ENCODE assay signal across 17 cellular contexts in the genomic region with DNA sequence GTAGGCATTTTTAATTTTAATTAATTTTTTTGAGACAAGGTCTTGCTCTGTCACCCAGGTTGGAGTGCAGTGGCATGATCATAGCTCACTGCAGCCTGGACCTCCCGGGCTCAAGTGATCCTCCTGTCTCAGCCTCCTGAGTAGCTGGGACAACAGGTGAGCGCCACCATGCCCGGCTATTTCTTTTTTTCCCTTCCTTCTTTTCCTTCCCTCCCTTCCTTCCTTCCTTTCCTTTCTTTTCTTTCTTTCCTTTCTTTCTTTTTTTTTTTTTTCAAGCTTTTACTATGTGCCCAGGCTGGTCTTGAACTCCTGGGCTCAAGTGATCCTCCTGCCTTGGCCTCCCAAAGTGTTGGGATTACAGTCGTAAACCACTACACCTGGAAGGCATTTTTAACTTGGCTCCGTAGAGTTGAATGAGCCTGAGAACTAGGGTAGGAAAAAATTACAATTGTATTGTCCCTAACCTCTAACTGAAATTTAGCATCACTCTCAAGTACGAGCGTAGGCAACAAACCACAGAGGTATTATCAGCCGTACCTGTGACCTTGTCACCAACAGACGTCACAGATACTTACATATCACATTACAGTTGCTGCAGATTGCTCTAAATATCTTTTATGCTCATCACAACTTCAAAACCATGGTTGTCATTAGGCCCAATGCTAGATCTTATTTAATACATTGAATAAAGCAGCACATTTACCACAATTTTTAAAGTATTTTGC. TPM values are rescaled to one million over a fixed set of nuclear protein-coding genes. Genes with fewer than 3 reads are reported as not detected.
A peak's percentile ranks its signal among the peaks of the same experiment; 100 is the strongest.
DNase-seq lines count a peak whose midpoint lies in the region; ATAC-seq and TF ChIP-seq lines count a peak whose summit lies in the region.
"Had no signal": no experiment of that assay in that cellular context is flagged by ENCODE, and none has a peak within 500 bp of the region (broad histone marks: within the 10 kb centered on the region; RNA-seq: fewer than 3 reads in every experiment).

No MANE protein-coding gene starts in this region.

- no peaks in the 10 kb centered on the region for H3K27me3 ChIP-seq in CD8-positive, alpha-beta T cell (ENCODE audit: insufficient read depth, low read length)
- H3K27me3 ChIP-seq in ovary: no peaks in the 10 kb centered on the region

- H3K9me3 ChIP-seq in CD8-positive, alpha-beta T cell (ENCODE audit: low read length): no peaks in the 10 kb centered on the region
- H3K9me3 ChIP-seq in ovary: no peaks in the 10 kb centered on the region
- H3K9me3 ChIP-seq: prostate gland, upper lobe of left lung had no signal

- intact Hi-C loops in CD8-positive, alpha-beta T cell (cut with DNase I, micrococcal nuclease): loop anchor here (10.0 kb wide), 1 partner anchor 417 kb away; the partner anchor contains the start of gene RCAN3 (in 2 of the 2)
- intact Hi-C loops in ovary (cut with DNase I): no loop called here

- H3K4me1 ChIP-seq in CD8-positive, alpha-beta T cell (ENCODE audit: insufficient read depth, low read length): peaks cover 95% of the 10 kb centered on the region
- H3K4me1 ChIP-seq in ovary (ENCODE audit: insufficient read depth): no peaks in the 10 kb centered on the region
- H3K4me1 ChIP-seq: prostate gland had no signal

- peaks cover 89% of the 10 kb centered on the region for H3K36me3 Mint-ChIP-seq in CD8-positive, alpha-beta T cell
- H3K36me3 Mint-ChIP-seq in activated CD4-positive, alpha-beta memory T cell treated with anti-CD3 and anti-CD28 coated beads, Interleukin-2, amount 10 ng/mL, durations not matched to agents 7 days and 5 days (ENCODE audit: low read depth): peaks cover 95% of the 10 kb centered on the region
- H3K36me3 Mint-ChIP-seq in memory B cell: peaks cover 19% of the 10 kb centered on the region

- peak; percentile 11 for DNase-seq in NCI-H2107 treated with DMSO at 0.1 percent for 48 hours (lab: John Stamatoyannopoulos, UW; ENCODE audit: unreplicated experiment)
- no peak for DNase-seq in NCI-H2107 (lab: John Stamatoyannopoulos, UW)
- DNase-seq in CD8-positive, alpha-beta T cell: peak in 2 of 7 experiments; percentile 48 to 72
- DNase-seq in activated CD4-positive, alpha-beta memory T cell treated with anti-CD3 and anti-CD28 coated beads, Interleukin-2, amount 10 ng/mL, durations not matched to agents 7 days and 5 days: no peak
- DNase-seq in memory B cell (ENCODE audit: low spot score in 2 of 2): no peak
- DNase-seq in stimulated activated CD4-positive, alpha-beta T cell treated with anti-CD3 and anti-CD28 coated beads, Interleukin-4, amount 100 ng/mL, for 1 hour: no peak
- DNase-seq in AG08396 (ENCODE audit: low spot score): no peak
- DNase-seq in ovary: no peak
- DNase-seq: C1 segment of cervical spinal cord, MV-4-11, NCI-H2029, upper lobe of left lung had no signal

- POLR2A ChIA-PET in CD8-positive, alpha-beta T cell (lab: Charles Lee): interaction anchor here (0.7 to 9.8 kb wide), 2 partner anchors 9 to 104 kb away, joined by 3 to 195 read pairs; no protein-coding TSS in a partner anchor
- POLR2A ChIA-PET in activated CD4-positive, alpha-beta memory T cell treated with anti-CD3 and anti-CD28 coated beads, Interleukin-2, amount 10 ng/mL, durations not matched to agents 7 days and 5 days (lab: Charles Lee): interaction anchor here (0.8 to 11.0 kb wide), 7 partner anchors 9 to 177 kb away, joined by 3 to 128 read pairs (median 6); partner anchors contain the start of gene CLIC4

- H3K27ac Mint-ChIP-seq in CD8-positive, alpha-beta T cell: peak overlapping the region; percentile 99
- peak overlapping the region; percentile 85 for H3K27ac Mint-ChIP-seq in activated CD4-positive, alpha-beta memory T cell treated with anti-CD3 and anti-CD28 coated beads, Interleukin-2, amount 10 ng/mL, durations not matched to agents 7 days and 5 days
- peak overlapping the region; percentile 86 for H3K27ac Mint-ChIP-seq in memory B cell

- peak; percentile 42 for ATAC-seq in CD8-positive, alpha-beta T cell
- no peak for ATAC-seq in memory B cell (ENCODE audit: low read depth)
- ATAC-seq: SK-N-SH treated with all-trans-retinoic acid at 6 μM for 48 hours had no signal

- H3K27me3 Mint-ChIP-seq in CD8-positive, alpha-beta T cell (ENCODE audit: low read depth): no peaks in the 10 kb centered on the region
- H3K27me3 Mint-ChIP-seq in activated CD4-positive, alpha-beta memory T cell treated with anti-CD3 and anti-CD28 coated beads, Interleukin-2, amount 10 ng/mL, durations not matched to agents 7 days and 5 days: no peaks in the 10 kb centered on the region
- no peaks in the 10 kb centered on the region for H3K27me3 Mint-ChIP-seq in memory B cell

- 90 to 96% (median 91%) methylated on average over 9 of the region's 9 CpGs for WGBS in ovary, 3 donors

- no peak for TF ChIP-seq CTCF in CD8-positive, alpha-beta T cell (IDR thresholded peaks at IDR 0.05)
- TF ChIP-seq CTCF in ovary (IDR thresholded peaks at IDR 0.05): no peak

- H3K9me3 Mint-ChIP-seq in CD8-positive, alpha-beta T cell: no peaks in the 10 kb centered on the region
- no peaks in the 10 kb centered on the region for H3K9me3 Mint-ChIP-seq in activated CD4-positive, alpha-beta memory T cell treated with anti-CD3 and anti-CD28 coated beads, Interleukin-2, amount 10 ng/mL, durations not matched to agents 7 days and 5 days
- no peaks in the 10 kb centered on the region for H3K9me3 Mint-ChIP-seq in memory B cell

- H3K36me3 ChIP-seq in CD8-positive, alpha-beta T cell (ENCODE audit: insufficient read depth, low read length): peaks cover 61% of the 10 kb centered on the region
- H3K36me3 ChIP-seq in ovary: no peaks in the 10 kb centered on the region
- H3K36me3 ChIP-seq: cardiac muscle cell, prostate gland, upper lobe of left lung had no signal

- TF ChIP-seq EP300 in ovary (IDR thresholded peaks at IDR 0.05): no peak

- CTCF ChIA-PET in CD8-positive, alpha-beta T cell (lab: Charles Lee): interaction anchor here (1.1 to 11.4 kb wide), 9 partner anchors 8 to 115 kb away, joined by 3 to 100 read pairs (median 4); partner anchors contain the start of gene RUNX3
- CTCF ChIA-PET in activated CD4-positive, alpha-beta memory T cell treated with anti-CD3 and anti-CD28 coated beads, Interleukin-2, amount 10 ng/mL, durations not matched to agents 7 days and 5 days (lab: Charles Lee): interaction anchor here (1.4 to 1.9 kb wide), 2 partner anchors 43 to 115 kb away, joined by 3 to 4 read pairs; no protein-coding TSS in a partner anchor

- TF ChIP-seq POLR2A in ovary (IDR thresholded peaks at IDR 0.05): no peak

- H3K4me1 Mint-ChIP-seq in CD8-positive, alpha-beta T cell (ENCODE audit: low read depth): peaks cover 82% of the 10 kb centered on the region
- peaks cover 91% of the 10 kb centered on the region for H3K4me1 Mint-ChIP-seq in activated CD4-positive, alpha-beta memory T cell treated with anti-CD3 and anti-CD28 coated beads, Interleukin-2, amount 10 ng/mL, durations not matched to agents 7 days and 5 days
- peaks cover 53% of the 10 kb centered on the region for H3K4me1 Mint-ChIP-seq in memory B cell

- H3K4me3 ChIP-seq in CD8-positive, alpha-beta T cell (ENCODE audit: low read depth, low read length): no peak overlapping the region
- no peak overlapping the region for H3K4me3 ChIP-seq in ovary
- H3K4me3 ChIP-seq: cardiac muscle cell, lung, prostate gland, upper lobe of left lung had no signal

- H3K4me3 Mint-ChIP-seq in CD8-positive, alpha-beta T cell: peak overlapping the region; percentile 76
- peak overlapping the region; percentile 58 for H3K4me3 Mint-ChIP-seq in activated CD4-positive, alpha-beta memory T cell treated with anti-CD3 and anti-CD28 coated beads, Interleukin-2, amount 10 ng/mL, durations not matched to agents 7 days and 5 days
- H3K4me3 Mint-ChIP-seq in memory B cell: peak overlapping the region; percentile 39

- H3K27ac ChIP-seq in CD8-positive, alpha-beta T cell (ENCODE audit: low read depth, low read length): peak overlapping the region; percentile 56
- H3K27ac ChIP-seq in ovary: no peak overlapping the region
- H3K27ac ChIP-seq: 22Rv1, cardiac muscle cell, prostate gland had no signal

RNA-seq across cellular contexts. Expression of gene RUNX3, which starts 8.0 kb away (rescaled TPM):
- total RNA-seq in CD8-positive, alpha-beta T cell: 100 to 1,000 TPM; 423 to 424 TPM
- 100 to 1,000 TPM; 177 to 183 TPM for total RNA-seq in activated CD4-positive, alpha-beta memory T cell treated with anti-CD3 and anti-CD28 coated beads, Interleukin-2, amount 10 ng/mL, durations not matched to agents 7 days and 5 days
- total RNA-seq in ovary: 1 to 10 TPM in 1 of 7 donors, under 1 TPM in 6; 0.23 to 1.3 (median 0.83) TPM
- polyA plus RNA-seq in ovary: 1 to 10 TPM in 1 of 2 donors, under 1 TPM in 1; 0.30 to 1.9 TPM
- total RNA-seq: cardiac muscle cell had no signal
- polyA plus RNA-seq: cardiac muscle cell had no signal

Comparison
In these comparisons a context has a peak if more than half of its experiments do, and no peak if none do; other contexts are left out.
1. RNA of gene RUNX3, which starts 8.0 kb away (total RNA-seq): 423 to 424 TPM in CD8-positive, alpha-beta T cell and 177 to 183 TPM in activated CD4-positive, alpha-beta memory T cell treated with anti-CD3 and anti-CD28 coated beads, Interleukin-2, amount 10 ng/mL, durations not matched to agents 7 days and 5 days; 0.23 to 1.3 TPM in ovary; every median in the first group is over 10 times any median in the second.
2. intact Hi-C loops: an anchor here in CD8-positive, alpha-beta T cell (10.0 kb wide); none called in ovary.
3. Peak in every context shown above with its lines, with median percentiles within 50 percentile points of each other: H3K27ac Mint-ChIP-seq and H3K4me3 Mint-ChIP-seq.